14 cellular contexts compared by ENCODE assay signal in the genomic region with DNA sequence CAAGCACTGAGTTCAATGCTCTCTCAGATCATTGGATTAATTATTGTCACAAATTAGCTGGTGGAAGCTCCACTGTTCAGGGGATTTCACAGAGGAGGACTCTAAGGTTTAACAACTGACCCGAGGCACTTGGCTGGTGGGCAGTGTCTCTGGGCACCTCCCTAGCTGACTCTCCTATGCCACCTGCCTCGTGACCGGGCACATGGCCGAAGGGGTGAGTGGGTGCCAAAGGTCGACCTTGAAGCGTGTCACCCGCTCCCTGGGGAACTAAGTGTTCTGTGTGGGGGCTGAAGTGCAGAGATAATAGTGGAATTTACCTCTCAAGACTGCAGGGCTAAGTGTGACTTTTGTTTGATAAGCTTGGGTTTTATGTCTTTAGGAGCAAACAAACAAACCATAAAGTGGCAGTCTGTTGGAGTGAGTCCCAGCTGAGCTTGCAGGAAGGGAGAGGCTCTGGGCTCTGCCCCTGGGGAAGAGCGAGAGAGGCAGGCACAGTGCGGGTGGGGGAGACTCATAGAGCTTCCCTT.
DNase-seq lines count a peak whose midpoint lies in the region; ATAC-seq lines count a peak whose summit lies in the region.
"Had no signal": no experiment of that assay in that cellular context is flagged by ENCODE, and none has a peak within 500 bp of the region (broad histone marks: within the 10 kb centered on the region; RNA-seq: fewer than 3 reads in every experiment).

No MANE protein-coding gene starts in this region.

- H3K4me3 ChIP-seq in right cardiac atrium (ENCODE audit: low read length) (no peak overlapping the region), skeletal muscle tissue (ENCODE audit: low read length in 3 of 3) (peak overlapping the region in 2 of 3 donors; percentile 15 to 27)

- H3K9ac ChIP-seq in skeletal muscle tissue (ENCODE audit: low read depth in 1 of 3, low read length in 3 of 3), result peak overlapping the region in 1 of 3 donors; percentile 19

- 48% methylated on average over 9 of the region's 9 CpGs for WGBS in right cardiac atrium

- no peak overlapping the region for H3K27ac ChIP-seq in right cardiac atrium (ENCODE audit: low read length)
- no peak overlapping the region for H3K27ac ChIP-seq in skeletal muscle tissue (ENCODE audit: low read depth, low read length)

- intact Hi-C loops in right cardiac atrium (cut with DNase I), result no loop called here

- no peaks in the 10 kb centered on the region for H3K4me1 ChIP-seq in right cardiac atrium (ENCODE audit: control insufficient read depth, insufficient read depth, low read length)
- peaks cover 11 to 19% (median 15%) of the 10 kb centered on the region in 3 donors for H3K4me1 ChIP-seq in skeletal muscle tissue (ENCODE audit: control insufficient read depth in 3 of 3, insufficient read depth in 3 of 3, low read length in 3 of 3)

- peak in 75 of 76 experiments; percentile 22 to 94 (median 82) for DNase-seq in HUDEP-2 (lab: John Stamatoyannopoulos, UW; ENCODE audit: unreplicated experiment in 76 of 76)
- peak; percentile 6 for DNase-seq in NCI-H748 treated with DMSO at 0.1 percent for 48 hours (lab: John Stamatoyannopoulos, UW)
- DNase-seq in right cardiac atrium, result peak in 2 of 3 donors; percentile 67 to 71
- DNase-seq in NCI-H1048 (lab: John Stamatoyannopoulos, UW), result no peak
- DNase-seq in activated CD4-positive, alpha-beta T cell treated with anti-CD3 and anti-CD28 coated beads for 48 hours, result no peak
- DNase-seq: activated CD4-positive, alpha-beta T cell treated with anti-CD3 and anti-CD28 coated beads, Interleukin-2, amount 50 U/mL, for 48 hours; activated naive CD4-positive, alpha-beta T cell treated with anti-CD3 and anti-CD28 coated beads for 36 hours; immature natural killer cell; MM.1S; stimulated activated CD4-positive, alpha-beta T cell treated with anti-CD3 and anti-CD28 coated beads, Interleukin-1b, Interleukin-23, amount 100 ng/mL, for 48 hours; stimulated activated naive CD4-positive, alpha-beta T cell had no signal

- H3K9me3 ChIP-seq in right cardiac atrium (ENCODE audit: control insufficient read depth, low read length) (no peaks in the 10 kb centered on the region), skeletal muscle tissue (ENCODE audit: control insufficient read depth in 3 of 3, low read length in 3 of 3) (no peaks in the 10 kb centered on the region)

- H3K27me3 ChIP-seq in right cardiac atrium (ENCODE audit: control insufficient read depth, insufficient read depth), result no peaks in the 10 kb centered on the region
- H3K27me3 ChIP-seq in skeletal muscle tissue (ENCODE audit: control insufficient read depth in 3 of 3, insufficient read depth in 3 of 3, low read length in 3 of 3), result no peaks in the 10 kb centered on the region

- ATAC-seq in right cardiac atrium (peak; percentile 56 to 71), HG03432 (IDR thresholded peaks at IDR 0.05; ENCODE audit: unreplicated experiment) (no peak), GM18511 (IDR thresholded peaks at IDR 0.05; ENCODE audit: unreplicated experiment) (no peak)

- H3K36me3 ChIP-seq in skeletal muscle tissue (ENCODE audit: control insufficient read depth in 3 of 3, insufficient read depth in 3 of 3, low read length in 3 of 3), result no peaks in the 10 kb centered on the region

Comparison
In these comparisons a context has a peak if more than half of its experiments do, and no peak if none do; other contexts are left out.
1. DNase-seq: peak in HUDEP-2 (75 of 76), NCI-H748 treated with DMSO at 0.1 percent for 48 hours (single experiment) and right cardiac atrium (2 of 3); none in NCI-H1048 (single experiment) and activated CD4-positive, alpha-beta T cell treated with anti-CD3 and anti-CD28 coated beads for 48 hours (single experiment).
2. ATAC-seq: peak in right cardiac atrium (2 of 2); none in HG03432 (single experiment) and GM18511 (single experiment).